ENCODE assay signal across 13 cellular contexts in genomic region chr7:17580141-17580540, GRCh38.
DNase-seq lines count a peak whose midpoint lies in the region; FAIRE-seq and TF ChIP-seq lines count a peak whose summit lies in the region.
"Had no signal": no experiment of that assay in that cellular context is flagged by ENCODE, and none has a peak within 500 bp of the region (broad histone marks: within the 10 kb centered on the region; RNA-seq: fewer than 3 reads in every experiment).

No MANE protein-coding gene starts in this region.

- H4K8ac ChIP-seq in mesenchymal stem cell (ENCODE audit: low read length), result no peak overlapping the region

- H3K18ac ChIP-seq in mesenchymal stem cell (ENCODE audit: low read depth in 1 of 2, low read length in 2 of 2), result no peak overlapping the region

- H3K79me1 ChIP-seq in mesenchymal stem cell (replicated peaks; ENCODE audit: low read length, poor library complexity, severe bottlenecking), result no peaks in the 10 kb centered on the region

- H3K27ac ChIP-seq in mesenchymal stem cell (ENCODE audit: low read length, poor library complexity, severe bottlenecking), result no peak overlapping the region
- H3K27ac ChIP-seq: SK-N-MC had no signal

- no peak overlapping the region for H2BK15ac ChIP-seq in mesenchymal stem cell (ENCODE audit: low read depth, poor library complexity, severe bottlenecking)

- H3K9ac ChIP-seq in mesenchymal stem cell (ENCODE audit: low read length), result peak overlapping the region; percentile 31

- FAIRE-seq in HTR-8/SVneo (lab: Jason Lieb, UNC), result no peak
- FAIRE-seq: kidney had no signal

- no peak overlapping the region for H2AK5ac ChIP-seq in mesenchymal stem cell (ENCODE audit: low read length, severe bottlenecking)

- no peaks in the 10 kb centered on the region for H3K4me1 ChIP-seq in mesenchymal stem cell (ENCODE audit: control insufficient read depth, insufficient read depth, low read depth, low read length)

- DNase-seq in AG10803 (ENCODE audit: low read depth) (peak; percentile 86), LHCN-M2 (ENCODE audit: low read depth) (peak; percentile 89), choroid plexus epithelial cell (ENCODE audit: low read depth) (peak; percentile 64), mesenchymal stem cell (peak; percentile 68), NCI-H1105 (lab: John Stamatoyannopoulos, UW) (no peak), HTR-8/SVneo (ENCODE audit: insufficient read length, low spot score) (no peak), SIG-M5 (lab: John Stamatoyannopoulos, UW) (no peak), HT-29 (ENCODE audit: low spot score) (no peak)
- DNase-seq: CD4-positive, CD25-positive, alpha-beta regulatory T cell; kidney; NCI-H2081; stimulated activated naive CD8-positive, alpha-beta T cell treated with anti-CD3 and anti-CD28 coated beads, Interleukin-15, Interleukin-2, amounts not matched to agents 100 U/mL and 50 U/mL, for 24 hours had no signal

- no peak overlapping the region for H2BK120ac ChIP-seq in mesenchymal stem cell (ENCODE audit: low read depth, low read length)

- H3K36me3 ChIP-seq in mesenchymal stem cell (ENCODE audit: control insufficient read depth in 1 of 2, insufficient read depth in 2 of 2, low read depth in 1 of 2, low read length in 2 of 2), result no peaks in the 10 kb centered on the region

- H3K27me3 ChIP-seq in mesenchymal stem cell (ENCODE audit: control insufficient read depth in 1 of 2, insufficient read depth in 1 of 2, low read length in 2 of 2), result no peaks in the 10 kb centered on the region

- H3K4me2 ChIP-seq in mesenchymal stem cell (ENCODE audit: low read length, poor library complexity, severe bottlenecking), result no peak overlapping the region

- H3K4ac ChIP-seq in mesenchymal stem cell (ENCODE audit: low read depth in 1 of 2, low read length in 2 of 2), result no peak overlapping the region

- TF ChIP-seq CTCF in AG10803 (conservative IDR thresholded peaks at IDR 0.05; ENCODE audit: low read length) (no peak), choroid plexus epithelial cell (conservative IDR thresholded peaks at IDR 0.05; ENCODE audit: low read depth, low read length) (no peak)

- no peak overlapping the region for H2BK5ac ChIP-seq in mesenchymal stem cell (ENCODE audit: low read depth, low read length, poor library complexity, severe bottlenecking)

- H3K23ac ChIP-seq in mesenchymal stem cell (ENCODE audit: low read length in 2 of 2), result no peak overlapping the region

- H2AFZ ChIP-seq in mesenchymal stem cell (ENCODE audit: low read depth, low read length), result no peak overlapping the region

- peaks cover 22% of the 10 kb centered on the region for H3K9me3 ChIP-seq in mesenchymal stem cell (ENCODE audit: control insufficient read depth, low read length)

- H3K14ac ChIP-seq in mesenchymal stem cell (ENCODE audit: low read length in 2 of 2), result no peak overlapping the region

- H2BK12ac ChIP-seq in mesenchymal stem cell (ENCODE audit: low read length in 2 of 2), result no peak overlapping the region

- 100% methylated on average over 1 of the region's 3 CpGs for WGBS in mesenchymal stem cell

- H3K4me3 ChIP-seq in AG10803 (ENCODE audit: low read length) (no peak overlapping the region), choroid plexus epithelial cell (ENCODE audit: low read depth, low read length) (no peak overlapping the region), mesenchymal stem cell (ENCODE audit: insufficient read depth in 1 of 2, low read depth in 1 of 2, low read length in 2 of 2) (no peak overlapping the region)

- H4K91ac ChIP-seq in mesenchymal stem cell (ENCODE audit: low read length), result no peak overlapping the region

Comparison
In these comparisons a context has a peak if more than half of its experiments do, and no peak if none do; other contexts are left out.
1. DNase-seq: peak in AG10803 (single experiment), LHCN-M2 (single experiment), choroid plexus epithelial cell (single experiment) and mesenchymal stem cell (single experiment); none in NCI-H1105 (single experiment), HTR-8/SVneo (single experiment), SIG-M5 (single experiment) and HT-29 (single experiment).